Comparison of ENCODE assay signal across 22 cellular contexts in genomic region chr17:65169691-65170090, GRCh38. TPM values are rescaled to one million over a fixed set of nuclear protein-coding genes. Genes with fewer than 3 reads are reported as not detected.
A peak's percentile ranks its signal among the peaks of the same experiment; 100 is the strongest.
DNase-seq lines count a peak whose midpoint lies in the region; ATAC-seq lines count a peak whose summit lies in the region.
"Had no signal": no experiment of that assay in that cellular context is flagged by ENCODE, and none has a peak within 500 bp of the region (broad histone marks: within the 10 kb centered on the region; RNA-seq: fewer than 3 reads in every experiment).

No MANE protein-coding gene starts in this region.

- no peaks in the 10 kb centered on the region for H3K9me3 Mint-ChIP-seq in activated CD4-positive, alpha-beta memory T cell treated with anti-CD3 and anti-CD28 coated beads, Interleukin-2, amount 10 ng/mL, durations not matched to agents 7 days and 5 days
- H3K9me3 Mint-ChIP-seq in activated CD4-positive, alpha-beta memory T cell treated with anti-CD3 and anti-CD28 coated beads for 36 hours = no peaks in the 10 kb centered on the region
- H3K9me3 Mint-ChIP-seq in immature natural killer cell = no peaks in the 10 kb centered on the region
- H3K9me3 Mint-ChIP-seq in stimulated activated effector memory CD8-positive, alpha-beta T cell treated with anti-CD3 and anti-CD28 coated beads, Interleukin-12 subunit alpha, Interleukin-12 subunit beta, amount 100 ng/mL, for 72 hours = no peaks in the 10 kb centered on the region
- no peaks in the 10 kb centered on the region for H3K9me3 Mint-ChIP-seq in stimulated activated naive CD8-positive, alpha-beta T cell treated with anti-CD3 and anti-CD28 coated beads, Interleukin-15, amount 100 ng/mL, for 72 hours
- H3K9me3 Mint-ChIP-seq: CD14-positive monocyte; CD4-positive, alpha-beta T cell had no signal

- H2AK5ac ChIP-seq in mesendoderm (ENCODE audit: low read length) = no peak overlapping the region

- intact Hi-C loops in activated CD4-positive, alpha-beta memory T cell treated with anti-CD3 and anti-CD28 coated beads for 36 hours (cut with micrococcal nuclease) = no loop called here

- no peak overlapping the region for H2BK15ac ChIP-seq in mesendoderm (replicated peaks; ENCODE audit: low read depth)

- DNase-seq in activated CD4-positive, alpha-beta memory T cell treated with anti-CD3 and anti-CD28 coated beads, Interleukin-2, amount 10 ng/mL, durations not matched to agents 7 days and 5 days = no peak
- DNase-seq in activated CD4-positive, alpha-beta memory T cell treated with anti-CD3 and anti-CD28 coated beads for 36 hours = no peak
- DNase-seq in HEK293T (ENCODE audit: extremely low spot score) = no peak
- peak; percentile 45 to 63 (median 54) for DNase-seq in immature natural killer cell
- DNase-seq in stimulated activated effector memory CD8-positive, alpha-beta T cell treated with anti-CD3 and anti-CD28 coated beads, Interleukin-12 subunit alpha, Interleukin-12 subunit beta, amount 100 ng/mL, for 72 hours (ENCODE audit: low spot score in 2 of 2) = no peak
- no peak for DNase-seq in mesendoderm
- DNase-seq in stimulated activated naive CD8-positive, alpha-beta T cell treated with anti-CD3 and anti-CD28 coated beads, Interleukin-15, amount 100 ng/mL, for 72 hours = no peak
- DNase-seq: 8988T; ACHN; AML-193; BE2C; Calu3; CD4-positive, alpha-beta T cell; COR-L47; DMS53; DMS79 treated with DMSO at 0.1 percent for 48 hours; GF-D8; GOT3 had no signal

- no CpG with 5 or more reads among the region's 3 CpGs for WGBS in mesendoderm (ENCODE audit: extremely low coverage, insufficient coverage, low lambda C conversion rate)

- H2BK120ac ChIP-seq in mesendoderm (ENCODE audit: low read depth, low read length) = no peak overlapping the region

- POLR2A ChIA-PET in activated CD4-positive, alpha-beta memory T cell treated with anti-CD3 and anti-CD28 coated beads, Interleukin-2, amount 10 ng/mL, durations not matched to agents 7 days and 5 days (lab: Charles Lee) = interaction anchor here (1.5 kb wide), 1 partner anchor 10 kb away, joined by 4 read pairs; no protein-coding TSS in a partner anchor
- POLR2A ChIA-PET in activated CD4-positive, alpha-beta memory T cell treated with anti-CD3 and anti-CD28 coated beads for 36 hours (lab: Charles Lee) = no interaction called here
- POLR2A ChIA-PET in HEK293T (lab: Yijun Ruan, JAX) = no interaction called here

- H3K4me3 ChIP-seq in mesendoderm (ENCODE audit: low read length) = no peak overlapping the region
- H3K4me3 ChIP-seq: A549; BLaER1 treated with 17β-estradiol and CSF1 and Interleukin-3, amounts not matched to agents 10 nM and 100 nM; HAP-1 had no signal

- no peaks in the 10 kb centered on the region for H3K27me3 Mint-ChIP-seq in activated CD4-positive, alpha-beta memory T cell treated with anti-CD3 and anti-CD28 coated beads, Interleukin-2, amount 10 ng/mL, durations not matched to agents 7 days and 5 days
- no peaks in the 10 kb centered on the region for H3K27me3 Mint-ChIP-seq in activated CD4-positive, alpha-beta memory T cell treated with anti-CD3 and anti-CD28 coated beads for 36 hours
- peaks cover 1 to 6% (median 5%) of the 10 kb centered on the region in 3 donors for H3K27me3 Mint-ChIP-seq in immature natural killer cell (ENCODE audit: low read depth in 3 of 3)
- no peaks in the 10 kb centered on the region for H3K27me3 Mint-ChIP-seq in stimulated activated naive CD8-positive, alpha-beta T cell treated with anti-CD3 and anti-CD28 coated beads, Interleukin-15, amount 100 ng/mL, for 72 hours
- H3K27me3 Mint-ChIP-seq: CD4-positive, alpha-beta T cell had no signal

- no peak overlapping the region for H3K56ac ChIP-seq in mesendoderm (ENCODE audit: low read length)

- H3K27ac ChIP-seq in mesendoderm (ENCODE audit: low read depth, low read length) = no peak overlapping the region
- H3K27ac ChIP-seq: A549 had no signal

- CTCF ChIA-PET in activated CD4-positive, alpha-beta memory T cell treated with anti-CD3 and anti-CD28 coated beads, Interleukin-2, amount 10 ng/mL, durations not matched to agents 7 days and 5 days (lab: Charles Lee) = interaction anchor here (0.6 kb wide), 1 partner anchor 58 kb away, joined by 3 read pairs; no protein-coding TSS in a partner anchor
- CTCF ChIA-PET in activated CD4-positive, alpha-beta memory T cell treated with anti-CD3 and anti-CD28 coated beads for 36 hours (lab: Charles Lee) = no interaction called here
- CTCF ChIA-PET in HEK293T (lab: Yijun Ruan, JAX) = no interaction called here

- H3K27ac Mint-ChIP-seq in activated CD4-positive, alpha-beta memory T cell treated with anti-CD3 and anti-CD28 coated beads, Interleukin-2, amount 10 ng/mL, durations not matched to agents 7 days and 5 days = peak overlapping the region; percentile 14
- no peak overlapping the region for H3K27ac Mint-ChIP-seq in activated CD4-positive, alpha-beta memory T cell treated with anti-CD3 and anti-CD28 coated beads for 36 hours
- peak overlapping the region in 4 of 6 donors; percentile 68 to 88 (median 74) for H3K27ac Mint-ChIP-seq in immature natural killer cell
- H3K27ac Mint-ChIP-seq in stimulated activated effector memory CD8-positive, alpha-beta T cell treated with anti-CD3 and anti-CD28 coated beads, Interleukin-12 subunit alpha, Interleukin-12 subunit beta, amount 100 ng/mL, for 72 hours = peak overlapping the region; percentile 15
- no peak overlapping the region for H3K27ac Mint-ChIP-seq in stimulated activated naive CD8-positive, alpha-beta T cell treated with anti-CD3 and anti-CD28 coated beads, Interleukin-15, amount 100 ng/mL, for 72 hours
- H3K27ac Mint-ChIP-seq: CD4-positive, alpha-beta T cell had no signal

- no peaks in the 10 kb centered on the region for H3K79me2 ChIP-seq in mesendoderm (ENCODE audit: control insufficient read depth, insufficient read depth, low read length)

- peaks cover 6% of the 10 kb centered on the region for H3K4me1 ChIP-seq in mesendoderm (ENCODE audit: control insufficient read depth, low read depth, low read length)
- H3K4me1 ChIP-seq: HAP-1 had no signal

- no peaks in the 10 kb centered on the region for H3K36me3 ChIP-seq in mesendoderm (ENCODE audit: control insufficient read depth, insufficient read depth, low read length)
- H3K36me3 ChIP-seq: BE2C; BLaER1 treated with 17β-estradiol and CSF1 and Interleukin-3, amounts not matched to agents 10 nM and 100 nM; HAP-1 had no signal

- H3K4me3 Mint-ChIP-seq in activated CD4-positive, alpha-beta memory T cell treated with anti-CD3 and anti-CD28 coated beads, Interleukin-2, amount 10 ng/mL, durations not matched to agents 7 days and 5 days = no peak overlapping the region
- H3K4me3 Mint-ChIP-seq in activated CD4-positive, alpha-beta memory T cell treated with anti-CD3 and anti-CD28 coated beads for 36 hours = no peak overlapping the region
- H3K4me3 Mint-ChIP-seq in immature natural killer cell = no peak overlapping the region
- no peak overlapping the region for H3K4me3 Mint-ChIP-seq in stimulated activated effector memory CD8-positive, alpha-beta T cell treated with anti-CD3 and anti-CD28 coated beads, Interleukin-12 subunit alpha, Interleukin-12 subunit beta, amount 100 ng/mL, for 72 hours
- H3K4me3 Mint-ChIP-seq in stimulated activated naive CD8-positive, alpha-beta T cell treated with anti-CD3 and anti-CD28 coated beads, Interleukin-15, amount 100 ng/mL, for 72 hours = no peak overlapping the region
- H3K4me3 Mint-ChIP-seq: CD14-positive monocyte; CD4-positive, alpha-beta T cell had no signal

- no peak overlapping the region for H3K4me2 ChIP-seq in mesendoderm (ENCODE audit: low read length)
- H3K4me2 ChIP-seq: A549; BLaER1 treated with 17β-estradiol and CSF1 and Interleukin-3, amounts not matched to agents 10 nM and 100 nM had no signal

- H3K4ac ChIP-seq in mesendoderm (ENCODE audit: low read depth, low read length) = no peak overlapping the region

- peaks cover 27% of the 10 kb centered on the region for H3K4me1 Mint-ChIP-seq in activated CD4-positive, alpha-beta memory T cell treated with anti-CD3 and anti-CD28 coated beads, Interleukin-2, amount 10 ng/mL, durations not matched to agents 7 days and 5 days
- H3K4me1 Mint-ChIP-seq in activated CD4-positive, alpha-beta memory T cell treated with anti-CD3 and anti-CD28 coated beads for 36 hours (ENCODE audit: low read depth) = peaks cover 10% of the 10 kb centered on the region
- H3K4me1 Mint-ChIP-seq in immature natural killer cell = peaks cover 18 to 25% of the 10 kb centered on the region in 2 donors
- H3K4me1 Mint-ChIP-seq in stimulated activated effector memory CD8-positive, alpha-beta T cell treated with anti-CD3 and anti-CD28 coated beads, Interleukin-12 subunit alpha, Interleukin-12 subunit beta, amount 100 ng/mL, for 72 hours = peaks cover 18% of the 10 kb centered on the region
- no peaks in the 10 kb centered on the region for H3K4me1 Mint-ChIP-seq in stimulated activated naive CD8-positive, alpha-beta T cell treated with anti-CD3 and anti-CD28 coated beads, Interleukin-15, amount 100 ng/mL, for 72 hours

- no peaks in the 10 kb centered on the region for H3K27me3 ChIP-seq in mesendoderm (ENCODE audit: insufficient read depth, low read length, poor library complexity)
- H3K27me3 ChIP-seq: BE2C; BLaER1 treated with 17β-estradiol and CSF1 and Interleukin-3, amounts not matched to agents 10 nM and 100 nM had no signal

- peaks cover 71% of the 10 kb centered on the region for H3K36me3 Mint-ChIP-seq in activated CD4-positive, alpha-beta memory T cell treated with anti-CD3 and anti-CD28 coated beads, Interleukin-2, amount 10 ng/mL, durations not matched to agents 7 days and 5 days (ENCODE audit: low read depth)
- H3K36me3 Mint-ChIP-seq in activated CD4-positive, alpha-beta memory T cell treated with anti-CD3 and anti-CD28 coated beads for 36 hours = no peaks in the 10 kb centered on the region
- peaks cover 0 to 23% (median 11%) of the 10 kb centered on the region in 3 donors for H3K36me3 Mint-ChIP-seq in immature natural killer cell
- peaks cover 6% of the 10 kb centered on the region for H3K36me3 Mint-ChIP-seq in stimulated activated effector memory CD8-positive, alpha-beta T cell treated with anti-CD3 and anti-CD28 coated beads, Interleukin-12 subunit alpha, Interleukin-12 subunit beta, amount 100 ng/mL, for 72 hours
- H3K36me3 Mint-ChIP-seq: CD14-positive monocyte had no signal

- no peaks in the 10 kb centered on the region for H3K79me1 ChIP-seq in mesendoderm (ENCODE audit: low read length)

- no peak overlapping the region for H4K5ac ChIP-seq in mesendoderm (ENCODE audit: low read length)

- no peak overlapping the region for H3K18ac ChIP-seq in mesendoderm (ENCODE audit: low read length)

- no peak overlapping the region for H3K9ac ChIP-seq in mesendoderm (ENCODE audit: low read length)
- H3K9ac ChIP-seq: BLaER1 treated with 17β-estradiol and CSF1 and Interleukin-3, amounts not matched to agents 10 nM and 100 nM had no signal

- H2BK5ac ChIP-seq in mesendoderm (ENCODE audit: low read length) = no peak overlapping the region

- H4K8ac ChIP-seq in mesendoderm (ENCODE audit: low read depth, low read length) = no peak overlapping the region

- no peak for ATAC-seq in stimulated activated effector memory CD8-positive, alpha-beta T cell treated with anti-CD3 and anti-CD28 coated beads, Interleukin-12 subunit alpha, Interleukin-12 subunit beta, amount 100 ng/mL, for 72 hours
- ATAC-seq in stimulated activated naive CD8-positive, alpha-beta T cell treated with anti-CD3 and anti-CD28 coated beads, Interleukin-15, amount 100 ng/mL, for 72 hours = no peak
- ATAC-seq: A549 had no signal

- no peak overlapping the region for H3K23ac ChIP-seq in mesendoderm (ENCODE audit: low read length)

RNA-seq across cellular contexts. Expression of gene RGS9, which starts 32.5 kb away (rescaled TPM):
- total RNA-seq in activated CD4-positive, alpha-beta memory T cell treated with anti-CD3 and anti-CD28 coated beads, Interleukin-2, amount 10 ng/mL, durations not matched to agents 7 days and 5 days = 10 to 100 TPM; 30.4 to 31.2 TPM
- total RNA-seq in activated CD4-positive, alpha-beta memory T cell treated with anti-CD3 and anti-CD28 coated beads for 36 hours = 1 to 10 TPM; 6.4 to 8.7 TPM
- 10 to 100 TPM; 16.9 to 30.3 (median 17.5) TPM for polyA plus RNA-seq in immature natural killer cell
- 14.6 TPM for polyA plus RNA-seq in mesendoderm (2013, experiment 1 of 2)
- 13.9 TPM for polyA plus RNA-seq in mesendoderm (2013, experiment 2 of 2)
- polyA plus RNA-seq: CD14-positive monocyte had no signal

Comparison
In these comparisons a context has a peak if more than half of its experiments do, and no peak if none do; other contexts are left out.
1. H3K27ac Mint-ChIP-seq: peak in activated CD4-positive, alpha-beta memory T cell treated with anti-CD3 and anti-CD28 coated beads, Interleukin-2, amount 10 ng/mL, durations not matched to agents 7 days and 5 days (single experiment), immature natural killer cell (4 of 6) and stimulated activated effector memory CD8-positive, alpha-beta T cell treated with anti-CD3 and anti-CD28 coated beads, Interleukin-12 subunit alpha, Interleukin-12 subunit beta, amount 100 ng/mL, for 72 hours (single experiment); none in activated CD4-positive, alpha-beta memory T cell treated with anti-CD3 and anti-CD28 coated beads for 36 hours (single experiment) and stimulated activated naive CD8-positive, alpha-beta T cell treated with anti-CD3 and anti-CD28 coated beads, Interleukin-15, amount 100 ng/mL, for 72 hours (0 of 2).
2. DNase-seq: peak in immature natural killer cell (3 of 3); none in activated CD4-positive, alpha-beta memory T cell treated with anti-CD3 and anti-CD28 coated beads, Interleukin-2, amount 10 ng/mL, durations not matched to agents 7 days and 5 days (single experiment), activated CD4-positive, alpha-beta memory T cell treated with anti-CD3 and anti-CD28 coated beads for 36 hours (single experiment), HEK293T (single experiment), stimulated activated effector memory CD8-positive, alpha-beta T cell treated with anti-CD3 and anti-CD28 coated beads, Interleukin-12 subunit alpha, Interleukin-12 subunit beta, amount 100 ng/mL, for 72 hours (0 of 2), mesendoderm (single experiment) and stimulated activated naive CD8-positive, alpha-beta T cell treated with anti-CD3 and anti-CD28 coated beads, Interleukin-15, amount 100 ng/mL, for 72 hours (0 of 2).